Comparison of ENCODE assay signal across 1 cellular context in the genomic region with DNA sequence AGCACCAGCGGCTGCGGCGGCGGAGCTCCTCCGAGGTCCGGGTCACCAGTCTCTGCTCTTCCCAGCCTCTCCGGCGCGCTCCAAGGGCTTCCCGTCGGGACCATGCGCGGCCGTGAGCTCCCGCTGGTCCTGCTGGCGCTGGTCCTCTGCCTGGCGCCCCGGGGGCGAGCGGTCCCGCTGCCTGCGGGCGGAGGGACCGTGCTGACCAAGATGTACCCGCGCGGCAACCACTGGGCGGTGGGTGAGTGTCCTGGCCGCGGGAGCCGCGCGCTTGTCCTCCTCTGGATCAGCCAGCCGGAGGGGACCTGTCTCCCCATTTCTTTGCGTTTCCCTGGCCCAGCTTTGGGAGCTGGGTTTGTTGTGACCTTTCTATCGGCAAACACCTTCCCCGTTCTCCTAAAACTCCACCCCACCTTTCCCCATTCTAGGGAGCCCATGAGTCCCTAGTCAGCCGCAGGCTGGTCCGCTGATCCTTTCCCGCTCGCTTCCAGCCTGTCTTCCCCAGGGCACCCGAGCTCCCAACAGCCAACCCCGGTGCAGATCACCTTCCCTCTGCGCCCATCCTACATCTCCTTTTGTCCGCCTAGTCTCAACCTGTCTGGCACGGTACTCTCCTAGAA.
TF ChIP-seq lines count a peak whose summit lies in the region.

No MANE protein-coding gene starts in this region.

TF ChIP-seq in HEK293T, 16 proteins besides CTCF, POLR2A, EP300 and RAD21 (continued from another document):
- TF ChIP-seq PKNOX1 (IDR thresholded peaks at IDR 0.05) (no peak), CTBP1 (IDR thresholded peaks at IDR 0.05; ENCODE audit: borderline replicate concordance) (no peak)
TF ChIP-seq in HEK293T: peak in this region for 0.
